Comparison of ENCODE assay signal across 13 cellular contexts in genomic region chr16:979859-980594, GRCh38. TPM values are rescaled to one million over a fixed set of nuclear protein-coding genes. Genes with fewer than 3 reads are reported as not detected.
DNase-seq lines count a peak whose midpoint lies in the region; ATAC-seq, FAIRE-seq and TF ChIP-seq lines count a peak whose summit lies in the region.
"Had no signal": no experiment of that assay in that cellular context is flagged by ENCODE, and none has a peak within 500 bp of the region (broad histone marks: within the 10 kb centered on the region; RNA-seq: fewer than 3 reads in every experiment).

No MANE protein-coding gene starts in this region.

- DNase-seq in cardiac muscle cell (ENCODE audit: low read depth in 1 of 2, low spot score in 1 of 2), result peak in 1 of 2 donors; percentile 23
- DNase-seq in left cardiac atrium, result no peak
- no peak for DNase-seq in endothelial cell of umbilical vein (ENCODE audit: low read depth, low spot score)
- no peak for DNase-seq in upper lobe of left lung
- no peak for DNase-seq in omental fat pad (ENCODE audit: low spot score)
- DNase-seq: BE2C; dermis blood vessel endothelial cell; NCI-H2081 treated with DMSO at 0.1 percent for 48 hours; stimulated activated CD4-positive, alpha-beta T cell treated with anti-CD3 and anti-CD28 coated beads, Interleukin-1b, Interleukin-23, amount 100 ng/mL, for 48 hours had no signal

- CTCF ChIA-PET in endothelial cell of umbilical vein (lab: Charles Lee), result interaction anchor here (0.7 to 3.1 kb wide), 3 partner anchors 9 to 77 kb away, joined by 3 to 13 read pairs (median 3); no protein-coding TSS in a partner anchor

- 29 to 59% methylated on average over 9 to 15 of the region's 63 CpGs for WGBS in upper lobe of left lung, 2 donors

- H3K4me3 ChIP-seq in cardiac muscle cell (peak overlapping the region; percentile 46), endothelial cell of umbilical vein (replicated peaks in 1 of 3; ENCODE audit: insufficient read depth in 1 of 3, low read depth in 1 of 3, low read length in 3 of 3) (peak overlapping the region in 2 of 3 experiments; percentile 16 to 45), neural cell (ENCODE audit: low read length) (peak overlapping the region; percentile 63), upper lobe of left lung (peak overlapping the region; percentile 25 to 63 (median 58))

- no peaks in the 10 kb centered on the region for H3F3A ChIP-seq in neural cell (ENCODE audit: insufficient read depth, low read length, poor library complexity, severe bottlenecking)

- H3K27ac ChIP-seq in cardiac muscle cell (no peak overlapping the region), endothelial cell of umbilical vein (ENCODE audit: insufficient read depth, low read depth, low read length) (no peak overlapping the region), neural cell (ENCODE audit: low read length) (no peak overlapping the region), upper lobe of left lung (no peak overlapping the region)

- no peaks in the 10 kb centered on the region for H3K9me3 ChIP-seq in cardiac muscle cell (ENCODE audit: low read depth)
- H3K9me3 ChIP-seq in endothelial cell of umbilical vein (replicated peaks; ENCODE audit: control insufficient read depth, insufficient read depth, low read length), result no peaks in the 10 kb centered on the region
- no peaks in the 10 kb centered on the region for H3K9me3 ChIP-seq in neural cell (ENCODE audit: low read length)
- no peaks in the 10 kb centered on the region for H3K9me3 ChIP-seq in upper lobe of left lung
- H3K9me3 ChIP-seq: BE2C had no signal

- no peaks in the 10 kb centered on the region for H3K9me1 ChIP-seq in endothelial cell of umbilical vein (replicated peaks; ENCODE audit: control insufficient read depth, extremely low read depth, insufficient read depth, low read length)

- H3K9me2 ChIP-seq in neural cell (ENCODE audit: insufficient read depth, low read length), result no peaks in the 10 kb centered on the region

- dilution Hi-C loops in endothelial cell of umbilical vein (cut with MboI; ENCODE audit: extremely low pct_ligation_motif_present, low sequenced_read_pairs), result no loop called here

- no peak for TF ChIP-seq CTCF in cardiac muscle cell (IDR thresholded peaks at IDR 0.05; ENCODE audit: low read depth, low read length)
- TF ChIP-seq CTCF in endothelial cell of umbilical vein (IDR thresholded peaks at IDR 0.05; ENCODE audit: extremely low read depth in 1 of 2, insufficient read depth in 1 of 2, low read depth in 1 of 2, low read length in 2 of 2), result no peak
- no peak for TF ChIP-seq CTCF in neural cell (IDR thresholded peaks at IDR 0.05; ENCODE audit: poor library complexity, severe bottlenecking)
- no peak for TF ChIP-seq CTCF in upper lobe of left lung (IDR thresholded peaks at IDR 0.05)
- TF ChIP-seq CTCF in omental fat pad (IDR thresholded peaks at IDR 0.05), result no peak

- intact Hi-C loops in left cardiac atrium (cut with DNase I), result no loop called here
- intact Hi-C loops in endothelial cell of umbilical vein (cut with micrococcal nuclease), result loop anchor here (2.0 kb wide), 1 partner anchor 17 kb away; no protein-coding TSS in a partner anchor

- TF ChIP-seq POLR2A in endothelial cell of umbilical vein (IDR thresholded peaks at IDR 0.05; ENCODE audit: low read depth, low read length) (no peak), upper lobe of left lung (IDR thresholded peaks at IDR 0.05) (no peak)

- H3K36me3 ChIP-seq in cardiac muscle cell, result no peaks in the 10 kb centered on the region
- H3K36me3 ChIP-seq in endothelial cell of umbilical vein (ENCODE audit: control insufficient read depth in 2 of 2, extremely low read depth in 1 of 2, insufficient read depth in 2 of 2, low read length in 2 of 2), result no peaks in the 10 kb centered on the region
- no peaks in the 10 kb centered on the region for H3K36me3 ChIP-seq in neural cell (ENCODE audit: insufficient read depth, low read length)
- no peaks in the 10 kb centered on the region for H3K36me3 ChIP-seq in upper lobe of left lung
- H3K36me3 ChIP-seq: BE2C had no signal

- POLR2A ChIA-PET in endothelial cell of umbilical vein (lab: Charles Lee), result no interaction called here

- no peak for FAIRE-seq in endothelial cell of umbilical vein (lab: Jason Lieb, UNC)
- FAIRE-seq: keratinocyte had no signal

- ATAC-seq in left cardiac atrium, result no peak
- no peak for ATAC-seq in upper lobe of left lung (ENCODE audit: low FRiP score in 2 of 2)
- no peak for ATAC-seq in GM18907 (IDR thresholded peaks at IDR 0.05; ENCODE audit: unreplicated experiment)
- no peak for ATAC-seq in HG03159 (IDR thresholded peaks at IDR 0.05; ENCODE audit: unreplicated experiment)
- no peak for ATAC-seq in omental fat pad (ENCODE audit: low FRiP score)

- no peak for TF ChIP-seq EP300 in neural cell (conservative IDR thresholded peaks at IDR 0.05; ENCODE audit: poor library complexity, severe bottlenecking)
- no peak for TF ChIP-seq EP300 in upper lobe of left lung (IDR thresholded peaks at IDR 0.05)

- H3K9ac ChIP-seq in endothelial cell of umbilical vein (replicated peaks; ENCODE audit: extremely low read depth, insufficient read depth, low read length) (no peak overlapping the region), neural cell (ENCODE audit: low read length) (peak overlapping the region; percentile 60)

- no peaks in the 10 kb centered on the region for H4K20me1 ChIP-seq in endothelial cell of umbilical vein (replicated peaks; ENCODE audit: control insufficient read depth, extremely low read depth, insufficient read depth, low read length)
- H4K20me1 ChIP-seq in neural cell (ENCODE audit: insufficient read depth), result no peaks in the 10 kb centered on the region

- H3K4me1 ChIP-seq in cardiac muscle cell (ENCODE audit: low read depth), result peaks cover 10% of the 10 kb centered on the region
- H3K4me1 ChIP-seq in endothelial cell of umbilical vein (ENCODE audit: control insufficient read depth, extremely low read depth, insufficient read depth, low read length), result peaks cover 4% of the 10 kb centered on the region
- H3K4me1 ChIP-seq in upper lobe of left lung, result peaks cover 17 to 29% (median 18%) of the 10 kb centered on the region in 4 donors
- H3K4me1 ChIP-seq: BE2C had no signal

- no TSS peak for BruUV-seq in endothelial cell of umbilical vein (replicated peaks; lab: Mats Ljungman, UMichigan)

- H3K79me2 ChIP-seq in endothelial cell of umbilical vein (ENCODE audit: control insufficient read depth, insufficient read depth, low read length) (no peaks in the 10 kb centered on the region), neural cell (replicated peaks; ENCODE audit: insufficient read depth, low read length) (no peaks in the 10 kb centered on the region)

- TF ChIP-seq RAD21 in neural cell (conservative IDR thresholded peaks at IDR 0.05), result no peak

- H2AFZ ChIP-seq in endothelial cell of umbilical vein (ENCODE audit: low read depth, low read length) (no peak overlapping the region), neural cell (ENCODE audit: low read depth, low read length) (no peak overlapping the region)

- no peak overlapping the region for H3K4me2 ChIP-seq in endothelial cell of umbilical vein (ENCODE audit: insufficient read depth, low read length)
- H3K4me2 ChIP-seq in neural cell (ENCODE audit: low read length), result no peak overlapping the region

- peaks cover 41% of the 10 kb centered on the region for H3K27me3 ChIP-seq in cardiac muscle cell
- H3K27me3 ChIP-seq in endothelial cell of umbilical vein (ENCODE audit: control insufficient read depth in 2 of 2, insufficient read depth in 2 of 2, low read length in 2 of 2), result peaks cover 8 to 20% of the 10 kb centered on the region in 2 experiments
- H3K27me3 ChIP-seq in neural cell (ENCODE audit: insufficient read depth, low read depth, low read length), result peaks cover 29% of the 10 kb centered on the region
- peaks cover 0 to 43% (median 16%) of the 10 kb centered on the region in 4 donors for H3K27me3 ChIP-seq in upper lobe of left lung

TF ChIP-seq in endothelial cell of umbilical vein, 7 proteins besides CTCF, POLR2A, EP300 and RAD21 (continues in another document):
- no peak for TF ChIP-seq MYC (IDR thresholded peaks at IDR 0.05; ENCODE audit: low read depth, low read length)

TF ChIP-seq in neural cell, 6 proteins besides CTCF, POLR2A, EP300 and RAD21:
- TF ChIP-seq SMC3 (conservative IDR thresholded peaks at IDR 0.05; ENCODE audit: poor library complexity), result no peak

RNA-seq across cellular contexts. Expression of gene SOX8, which starts 1.5 kb away (rescaled TPM):
- total RNA-seq in cardiac muscle cell (9.2 and 13.7 TPM in 2 replicates), left cardiac atrium (1 to 10 TPM; 1.3 to 3.0 TPM), endothelial cell of umbilical vein (0.42 and 0.53 TPM in 2 replicates), upper lobe of left lung (1 to 10 TPM in 2 of 6 donors, under 1 TPM in 4; 0.14 to 1.1 (median 0.57) TPM), omental fat pad (1 to 10 TPM in 3 of 4 donors, under 1 TPM in 1; 0.19 to 2.9 (median 1.2) TPM)
- polyA plus RNA-seq in cardiac muscle cell (5.8 and 8.2 TPM in 2 replicates), endothelial cell of umbilical vein (0.52 and 0.72 TPM in 2 replicates), neural cell (3.9 and 4.6 TPM in 2 replicates)
- polyA plus RNA-seq in endothelial cell of umbilical vein (2011; cell fraction: cytosol; rRNA removed), result 0.35 and 0.37 TPM in 2 replicates
- 3.1 and 3.3 TPM in 2 replicates for polyA plus RNA-seq in endothelial cell of umbilical vein (2011; cell fraction: nucleus; rRNA removed)
- polyA plus RNA-seq in endothelial cell of umbilical vein (2012), result 0.29 and 0.45 TPM in 2 replicates
- polyA minus RNA-seq in endothelial cell of umbilical vein (0.17 and 0.25 TPM in 2 replicates), neural cell (4.1 and 4.3 TPM in 2 replicates)
- polyA minus RNA-seq in endothelial cell of umbilical vein (2011; cell fraction: cytosol; rRNA and poly(A)+ RNA removed), result not detected
- 0.24 and 0.53 TPM in 2 replicates for polyA minus RNA-seq in endothelial cell of umbilical vein (2011; cell fraction: nucleus; rRNA and poly(A)+ RNA removed)

RNA-seq across cellular contexts. Expression of gene LMF1, which starts 9.2 kb away (rescaled TPM):
- 37.6 and 41.6 TPM in 2 replicates for total RNA-seq in cardiac muscle cell
- 18.8 and 39.0 TPM in 2 replicates for polyA plus RNA-seq in cardiac muscle cell
- total RNA-seq in left cardiac atrium, result 10 to 100 TPM; 11.9 to 12.0 TPM
- total RNA-seq in endothelial cell of umbilical vein, result 12.5 and 17.8 TPM in 2 replicates
- polyA plus RNA-seq in endothelial cell of umbilical vein, result 14.3 and 17.8 TPM in 2 replicates
- 6.7 and 7.5 TPM in 2 replicates for polyA plus RNA-seq in endothelial cell of umbilical vein (2011; cell fraction: cytosol; rRNA removed)
- 17.8 and 26.6 TPM in 2 replicates for polyA plus RNA-seq in endothelial cell of umbilical vein (2011; cell fraction: nucleus; rRNA removed)
- polyA plus RNA-seq in endothelial cell of umbilical vein (2012), result 15.8 and 23.9 TPM in 2 replicates
- polyA minus RNA-seq in endothelial cell of umbilical vein, result 30.9 and 34.6 TPM in 2 replicates
- polyA minus RNA-seq in endothelial cell of umbilical vein (2011; cell fraction: cytosol; rRNA and poly(A)+ RNA removed), result 13.3 TPM
- 16.7 and 20.3 TPM in 2 replicates for polyA minus RNA-seq in endothelial cell of umbilical vein (2011; cell fraction: nucleus; rRNA and poly(A)+ RNA removed)
- 9.2 and 16.2 TPM in 2 replicates for polyA plus RNA-seq in neural cell
- polyA minus RNA-seq in neural cell, result 10.0 and 14.1 TPM in 2 replicates
- 100 to 1,000 TPM in 1 of 6 donors, 10 to 100 TPM in 5; 20.3 to 147 (median 28.2) TPM for total RNA-seq in upper lobe of left lung
- total RNA-seq in omental fat pad, result 10 to 100 TPM; 14.9 to 33.7 (median 27.1) TPM
